Comparison of ENCODE assay signal across 1 cellular context in the genomic region with DNA sequence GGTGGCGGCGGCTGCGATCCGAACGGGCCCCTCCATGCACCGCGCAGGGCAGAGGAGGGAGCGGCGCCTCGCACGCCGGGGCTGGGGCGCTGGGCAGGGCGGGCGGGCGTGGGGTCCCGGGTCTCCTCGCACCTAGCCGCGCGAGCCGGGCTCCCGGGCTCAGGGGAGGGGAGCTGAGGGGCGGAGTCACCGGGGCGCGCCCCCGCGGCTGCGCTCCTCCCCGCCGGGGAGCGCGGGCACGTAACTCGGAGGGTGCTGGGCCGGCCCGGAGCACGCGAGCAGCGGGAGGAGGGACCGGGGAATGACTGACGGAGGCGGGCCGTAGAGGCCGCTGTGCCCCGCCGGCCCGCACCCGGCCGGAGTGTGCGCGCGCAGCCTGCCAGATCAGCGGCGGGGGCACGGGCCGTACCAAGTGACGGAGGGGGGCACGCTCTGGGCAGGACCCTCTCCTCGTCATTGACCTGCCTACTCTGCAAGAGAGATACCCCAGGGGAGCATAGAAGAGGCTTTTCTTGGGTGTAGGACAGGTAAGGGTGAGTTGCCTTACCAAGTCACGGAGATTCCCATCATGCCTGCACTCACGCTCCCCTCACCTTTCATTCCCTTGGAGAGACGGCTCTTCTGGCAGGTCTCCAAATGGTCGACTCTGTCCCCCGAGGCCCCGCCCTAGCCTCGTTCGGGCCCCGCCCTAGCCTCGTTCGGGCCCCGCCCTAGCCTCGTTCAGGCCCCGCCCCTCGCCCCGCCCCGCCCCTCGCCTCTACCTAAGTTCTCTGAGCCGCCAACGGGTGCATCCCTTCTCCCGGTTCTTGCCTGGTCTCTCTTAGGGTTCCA.
A peak's percentile ranks its signal among the peaks of the same experiment; 100 is the strongest.
TF ChIP-seq lines count a peak whose summit lies in the region.

Gene CDON (minus strand): TSS at position 188 of the 831 bp plus-strand sequence. CDS start 39,390 bp downstream, outside the sequence.

TF ChIP-seq in HepG2, 621 proteins besides CTCF, POLR2A, EP300 and RAD21 (continued from another document and continues in another):
- TF ChIP-seq, protein P1, sequence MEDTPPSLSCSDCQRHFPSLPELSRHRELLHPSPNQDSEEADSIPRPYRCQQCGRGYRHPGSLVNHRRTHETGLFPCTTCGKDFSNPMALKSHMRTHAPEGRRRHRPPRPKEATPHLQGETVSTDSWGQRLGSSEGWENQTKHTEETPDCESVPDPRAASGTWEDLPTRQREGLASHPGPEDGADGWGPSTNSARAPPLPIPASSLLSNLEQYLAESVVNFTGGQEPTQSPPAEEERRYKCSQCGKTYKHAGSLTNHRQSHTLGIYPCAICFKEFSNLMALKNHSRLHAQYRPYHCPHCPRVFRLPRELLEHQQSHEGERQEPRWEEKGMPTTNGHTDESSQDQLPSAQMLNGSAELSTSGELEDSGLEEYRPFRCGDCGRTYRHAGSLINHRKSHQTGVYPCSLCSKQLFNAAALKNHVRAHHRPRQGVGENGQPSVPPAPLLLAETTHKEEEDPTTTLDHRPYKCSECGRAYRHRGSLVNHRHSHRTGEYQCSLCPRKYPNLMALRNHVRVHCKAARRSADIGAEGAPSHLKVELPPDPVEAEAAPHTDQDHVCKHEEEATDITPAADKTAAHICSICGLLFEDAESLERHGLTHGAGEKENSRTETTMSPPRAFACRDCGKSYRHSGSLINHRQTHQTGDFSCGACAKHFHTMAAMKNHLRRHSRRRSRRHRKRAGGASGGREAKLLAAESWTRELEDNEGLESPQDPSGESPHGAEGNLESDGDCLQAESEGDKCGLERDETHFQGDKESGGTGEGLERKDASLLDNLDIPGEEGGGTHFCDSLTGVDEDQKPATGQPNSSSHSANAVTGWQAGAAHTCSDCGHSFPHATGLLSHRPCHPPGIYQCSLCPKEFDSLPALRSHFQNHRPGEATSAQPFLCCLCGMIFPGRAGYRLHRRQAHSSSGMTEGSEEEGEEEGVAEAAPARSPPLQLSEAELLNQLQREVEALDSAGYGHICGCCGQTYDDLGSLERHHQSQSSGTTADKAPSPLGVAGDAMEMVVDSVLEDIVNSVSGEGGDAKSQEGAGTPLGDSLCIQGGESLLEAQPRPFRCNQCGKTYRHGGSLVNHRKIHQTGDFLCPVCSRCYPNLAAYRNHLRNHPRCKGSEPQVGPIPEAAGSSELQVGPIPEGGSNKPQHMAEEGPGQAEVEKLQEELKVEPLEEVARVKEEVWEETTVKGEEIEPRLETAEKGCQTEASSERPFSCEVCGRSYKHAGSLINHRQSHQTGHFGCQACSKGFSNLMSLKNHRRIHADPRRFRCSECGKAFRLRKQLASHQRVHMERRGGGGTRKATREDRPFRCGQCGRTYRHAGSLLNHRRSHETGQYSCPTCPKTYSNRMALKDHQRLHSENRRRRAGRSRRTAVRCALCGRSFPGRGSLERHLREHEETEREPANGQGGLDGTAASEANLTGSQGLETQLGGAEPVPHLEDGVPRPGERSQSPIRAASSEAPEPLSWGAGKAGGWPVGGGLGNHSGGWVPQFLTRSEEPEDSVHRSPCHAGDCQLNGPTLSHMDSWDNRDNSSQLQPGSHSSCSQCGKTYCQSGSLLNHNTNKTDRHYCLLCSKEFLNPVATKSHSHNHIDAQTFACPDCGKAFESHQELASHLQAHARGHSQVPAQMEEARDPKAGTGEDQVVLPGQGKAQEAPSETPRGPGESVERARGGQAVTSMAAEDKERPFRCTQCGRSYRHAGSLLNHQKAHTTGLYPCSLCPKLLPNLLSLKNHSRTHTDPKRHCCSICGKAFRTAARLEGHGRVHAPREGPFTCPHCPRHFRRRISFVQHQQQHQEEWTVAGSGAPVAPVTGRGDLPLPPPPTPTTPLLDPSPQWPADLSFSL (CRISPR knock-in tag; IDR thresholded peaks at IDR 0.05), result no peak
- TF ChIP-seq, protein P2, sequence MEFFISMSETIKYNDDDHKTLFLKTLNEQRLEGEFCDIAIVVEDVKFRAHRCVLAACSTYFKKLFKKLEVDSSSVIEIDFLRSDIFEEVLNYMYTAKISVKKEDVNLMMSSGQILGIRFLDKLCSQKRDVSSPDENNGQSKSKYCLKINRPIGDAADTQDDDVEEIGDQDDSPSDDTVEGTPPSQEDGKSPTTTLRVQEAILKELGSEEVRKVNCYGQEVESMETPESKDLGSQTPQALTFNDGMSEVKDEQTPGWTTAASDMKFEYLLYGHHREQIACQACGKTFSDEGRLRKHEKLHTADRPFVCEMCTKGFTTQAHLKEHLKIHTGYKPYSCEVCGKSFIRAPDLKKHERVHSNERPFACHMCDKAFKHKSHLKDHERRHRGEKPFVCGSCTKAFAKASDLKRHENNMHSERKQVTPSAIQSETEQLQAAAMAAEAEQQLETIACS (CRISPR knock-in tag; IDR thresholded peaks at IDR 0.05), result peak; percentile 98
- no peak for TF ChIP-seq ZNF841 (CRISPR knock-in tag; IDR thresholded peaks at IDR 0.05; ENCODE audit: borderline replicate concordance)
- TF ChIP-seq MLLT10 (CRISPR knock-in tag; IDR thresholded peaks at IDR 0.05), result no peak
- TF ChIP-seq, protein P3, sequence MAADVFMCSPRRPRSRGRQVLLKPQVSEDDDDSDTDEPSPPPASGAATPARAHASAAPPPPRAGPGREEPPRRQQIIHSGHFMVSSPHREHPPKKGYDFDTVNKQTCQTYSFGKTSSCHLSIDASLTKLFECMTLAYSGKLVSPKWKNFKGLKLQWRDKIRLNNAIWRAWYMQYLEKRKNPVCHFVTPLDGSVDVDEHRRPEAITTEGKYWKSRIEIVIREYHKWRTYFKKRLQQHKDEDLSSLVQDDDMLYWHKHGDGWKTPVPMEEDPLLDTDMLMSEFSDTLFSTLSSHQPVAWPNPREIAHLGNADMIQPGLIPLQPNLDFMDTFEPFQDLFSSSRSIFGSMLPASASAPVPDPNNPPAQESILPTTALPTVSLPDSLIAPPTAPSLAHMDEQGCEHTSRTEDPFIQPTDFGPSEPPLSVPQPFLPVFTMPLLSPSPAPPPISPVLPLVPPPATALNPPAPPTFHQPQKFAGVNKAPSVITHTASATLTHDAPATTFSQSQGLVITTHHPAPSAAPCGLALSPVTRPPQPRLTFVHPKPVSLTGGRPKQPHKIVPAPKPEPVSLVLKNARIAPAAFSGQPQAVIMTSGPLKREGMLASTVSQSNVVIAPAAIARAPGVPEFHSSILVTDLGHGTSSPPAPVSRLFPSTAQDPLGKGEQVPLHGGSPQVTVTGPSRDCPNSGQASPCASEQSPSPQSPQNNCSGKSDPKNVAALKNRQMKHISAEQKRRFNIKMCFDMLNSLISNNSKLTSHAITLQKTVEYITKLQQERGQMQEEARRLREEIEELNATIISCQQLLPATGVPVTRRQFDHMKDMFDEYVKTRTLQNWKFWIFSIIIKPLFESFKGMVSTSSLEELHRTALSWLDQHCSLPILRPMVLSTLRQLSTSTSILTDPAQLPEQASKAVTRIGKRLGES (CRISPR knock-in tag; IDR thresholded peaks at IDR 0.05; ENCODE audit: borderline replicate concordance), result no peak
- no peak for TF ChIP-seq BATF2 (CRISPR knock-in tag; IDR thresholded peaks at IDR 0.05)
- TF ChIP-seq ZNF562 (CRISPR knock-in tag; IDR thresholded peaks at IDR 0.05; ENCODE audit: borderline replicate concordance), result no peak
- TF ChIP-seq, protein P4, sequence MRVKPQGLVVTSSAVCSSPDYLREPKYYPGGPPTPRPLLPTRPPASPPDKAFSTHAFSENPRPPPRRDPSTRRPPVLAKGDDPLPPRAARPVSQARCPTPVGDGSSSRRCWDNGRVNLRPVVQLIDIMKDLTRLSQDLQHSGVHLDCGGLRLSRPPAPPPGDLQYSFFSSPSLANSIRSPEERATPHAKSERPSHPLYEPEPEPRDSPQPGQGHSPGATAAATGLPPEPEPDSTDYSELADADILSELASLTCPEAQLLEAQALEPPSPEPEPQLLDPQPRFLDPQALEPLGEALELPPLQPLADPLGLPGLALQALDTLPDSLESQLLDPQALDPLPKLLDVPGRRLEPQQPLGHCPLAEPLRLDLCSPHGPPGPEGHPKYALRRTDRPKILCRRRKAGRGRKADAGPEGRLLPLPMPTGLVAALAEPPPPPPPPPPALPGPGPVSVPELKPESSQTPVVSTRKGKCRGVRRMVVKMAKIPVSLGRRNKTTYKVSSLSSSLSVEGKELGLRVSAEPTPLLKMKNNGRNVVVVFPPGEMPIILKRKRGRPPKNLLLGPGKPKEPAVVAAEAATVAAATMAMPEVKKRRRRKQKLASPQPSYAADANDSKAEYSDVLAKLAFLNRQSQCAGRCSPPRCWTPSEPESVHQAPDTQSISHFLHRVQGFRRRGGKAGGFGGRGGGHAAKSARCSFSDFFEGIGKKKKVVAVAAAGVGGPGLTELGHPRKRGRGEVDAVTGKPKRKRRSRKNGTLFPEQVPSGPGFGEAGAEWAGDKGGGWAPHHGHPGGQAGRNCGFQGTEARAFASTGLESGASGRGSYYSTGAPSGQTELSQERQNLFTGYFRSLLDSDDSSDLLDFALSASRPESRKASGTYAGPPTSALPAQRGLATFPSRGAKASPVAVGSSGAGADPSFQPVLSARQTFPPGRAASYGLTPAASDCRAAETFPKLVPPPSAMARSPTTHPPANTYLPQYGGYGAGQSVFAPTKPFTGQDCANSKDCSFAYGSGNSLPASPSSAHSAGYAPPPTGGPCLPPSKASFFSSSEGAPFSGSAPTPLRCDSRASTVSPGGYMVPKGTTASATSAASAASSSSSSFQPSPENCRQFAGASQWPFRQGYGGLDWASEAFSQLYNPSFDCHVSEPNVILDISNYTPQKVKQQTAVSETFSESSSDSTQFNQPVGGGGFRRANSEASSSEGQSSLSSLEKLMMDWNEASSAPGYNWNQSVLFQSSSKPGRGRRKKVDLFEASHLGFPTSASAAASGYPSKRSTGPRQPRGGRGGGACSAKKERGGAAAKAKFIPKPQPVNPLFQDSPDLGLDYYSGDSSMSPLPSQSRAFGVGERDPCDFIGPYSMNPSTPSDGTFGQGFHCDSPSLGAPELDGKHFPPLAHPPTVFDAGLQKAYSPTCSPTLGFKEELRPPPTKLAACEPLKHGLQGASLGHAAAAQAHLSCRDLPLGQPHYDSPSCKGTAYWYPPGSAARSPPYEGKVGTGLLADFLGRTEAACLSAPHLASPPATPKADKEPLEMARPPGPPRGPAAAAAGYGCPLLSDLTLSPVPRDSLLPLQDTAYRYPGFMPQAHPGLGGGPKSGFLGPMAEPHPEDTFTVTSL (CRISPR knock-in tag; IDR thresholded peaks at IDR 0.05; ENCODE audit: borderline replicate concordance), result no peak
- no peak for TF ChIP-seq ZNF441 (CRISPR knock-in tag; IDR thresholded peaks at IDR 0.05; ENCODE audit: borderline replicate concordance)
- peak; percentile 33; the same call in 1 of the 2 replicates for TF ChIP-seq ELF3 (CRISPR knock-in tag; IDR thresholded peaks at IDR 0.05)
- peak; percentile 72; the same call in 1 of the 2 replicates for TF ChIP-seq DMAP1 (CRISPR knock-in tag; IDR thresholded peaks at IDR 0.05)
- TF ChIP-seq TSC22D2 (CRISPR knock-in tag; IDR thresholded peaks at IDR 0.05; ENCODE audit: borderline replicate concordance), result 0 out of 2 replicates have a peak, but pooled peaks have one; percentile 38
- TF ChIP-seq, protein P5, sequence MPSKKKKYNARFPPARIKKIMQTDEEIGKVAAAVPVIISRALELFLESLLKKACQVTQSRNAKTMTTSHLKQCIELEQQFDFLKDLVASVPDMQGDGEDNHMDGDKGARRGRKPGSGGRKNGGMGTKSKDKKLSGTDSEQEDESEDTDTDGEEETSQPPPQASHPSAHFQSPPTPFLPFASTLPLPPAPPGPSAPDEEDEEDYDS (CRISPR knock-in tag; IDR thresholded peaks at IDR 0.05), result 0 out of 2 replicates have a peak, but pooled peaks have one; percentile 10
- TF ChIP-seq ZNF761 (CRISPR knock-in tag; conservative IDR thresholded peaks at IDR 0.05), result peak; percentile 81
- TF ChIP-seq NFYC (CRISPR knock-in tag; IDR thresholded peaks at IDR 0.05), result no peak
- TF ChIP-seq KLF9 (CRISPR knock-in tag; IDR thresholded peaks at IDR 0.05; ENCODE audit: low read depth), result no peak
- no peak for TF ChIP-seq ZBTB42 (CRISPR knock-in tag; IDR thresholded peaks at IDR 0.05)
- peak; percentile 40; the same call in 1 of the 2 replicates for TF ChIP-seq ZNF143 (CRISPR knock-in tag; IDR thresholded peaks at IDR 0.05)
- TF ChIP-seq ZNF343 (CRISPR knock-in tag; IDR thresholded peaks at IDR 0.05), result 0 out of 2 replicates have a peak, but pooled peaks have one; percentile 55
- peak in 1 of 2 experiments; percentile 16; a peak in 1 of 4 replicates for TF ChIP-seq NR2F1 (CRISPR knock-in tag; IDR thresholded peaks at IDR 0.05)
- peak; percentile 71 for TF ChIP-seq NR2C2 (CRISPR knock-in tag; IDR thresholded peaks at IDR 0.05; ENCODE audit: borderline replicate concordance)
- TF ChIP-seq ZNF263 (CRISPR knock-in tag; IDR thresholded peaks at IDR 0.05), result peak; percentile 94
- TF ChIP-seq, protein P6, sequence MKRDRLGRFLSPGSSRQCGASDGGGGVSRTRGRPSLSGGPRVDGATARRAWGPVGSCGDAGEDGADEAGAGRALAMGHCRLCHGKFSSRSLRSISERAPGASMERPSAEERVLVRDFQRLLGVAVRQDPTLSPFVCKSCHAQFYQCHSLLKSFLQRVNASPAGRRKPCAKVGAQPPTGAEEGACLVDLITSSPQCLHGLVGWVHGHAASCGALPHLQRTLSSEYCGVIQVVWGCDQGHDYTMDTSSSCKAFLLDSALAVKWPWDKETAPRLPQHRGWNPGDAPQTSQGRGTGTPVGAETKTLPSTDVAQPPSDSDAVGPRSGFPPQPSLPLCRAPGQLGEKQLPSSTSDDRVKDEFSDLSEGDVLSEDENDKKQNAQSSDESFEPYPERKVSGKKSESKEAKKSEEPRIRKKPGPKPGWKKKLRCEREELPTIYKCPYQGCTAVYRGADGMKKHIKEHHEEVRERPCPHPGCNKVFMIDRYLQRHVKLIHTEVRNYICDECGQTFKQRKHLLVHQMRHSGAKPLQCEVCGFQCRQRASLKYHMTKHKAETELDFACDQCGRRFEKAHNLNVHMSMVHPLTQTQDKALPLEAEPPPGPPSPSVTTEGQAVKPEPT (CRISPR knock-in tag; IDR thresholded peaks at IDR 0.05; ENCODE audit: low read depth), result 0 out of 2 replicates have a peak, but pooled peaks have one; percentile 48
- TF ChIP-seq ZNF333 (CRISPR knock-in tag; IDR thresholded peaks at IDR 0.05; ENCODE audit: borderline replicate concordance), result no peak
- 0 out of 2 replicates have a peak, but pooled peaks have one; percentile 26 for TF ChIP-seq MEIS2 (CRISPR knock-in tag; IDR thresholded peaks at IDR 0.05)
- peak; percentile 44; the same call in 1 of the 2 replicates for TF ChIP-seq RXRA (CRISPR knock-in tag; IDR thresholded peaks at IDR 0.05)
- TF ChIP-seq MBNL3 (CRISPR knock-in tag; conservative IDR thresholded peaks at IDR 0.05), result no peak
- TF ChIP-seq SP1 (IDR thresholded peaks at IDR 0.05), result 0 out of 2 replicates have a peak, but pooled peaks have one; percentile 25
- peak; percentile 63 for TF ChIP-seq SP1 (CRISPR knock-in tag; IDR thresholded peaks at IDR 0.05)
- peak; percentile 67; the same call in 1 of the 2 replicates for TF ChIP-seq ARNT2 (CRISPR knock-in tag; IDR thresholded peaks at IDR 0.05; ENCODE audit: low read depth)
- TF ChIP-seq DR1 (CRISPR knock-in tag; IDR thresholded peaks at IDR 0.05), result no peak; the same call in 1 of the 2 replicates
